In the genomic region with DNA sequence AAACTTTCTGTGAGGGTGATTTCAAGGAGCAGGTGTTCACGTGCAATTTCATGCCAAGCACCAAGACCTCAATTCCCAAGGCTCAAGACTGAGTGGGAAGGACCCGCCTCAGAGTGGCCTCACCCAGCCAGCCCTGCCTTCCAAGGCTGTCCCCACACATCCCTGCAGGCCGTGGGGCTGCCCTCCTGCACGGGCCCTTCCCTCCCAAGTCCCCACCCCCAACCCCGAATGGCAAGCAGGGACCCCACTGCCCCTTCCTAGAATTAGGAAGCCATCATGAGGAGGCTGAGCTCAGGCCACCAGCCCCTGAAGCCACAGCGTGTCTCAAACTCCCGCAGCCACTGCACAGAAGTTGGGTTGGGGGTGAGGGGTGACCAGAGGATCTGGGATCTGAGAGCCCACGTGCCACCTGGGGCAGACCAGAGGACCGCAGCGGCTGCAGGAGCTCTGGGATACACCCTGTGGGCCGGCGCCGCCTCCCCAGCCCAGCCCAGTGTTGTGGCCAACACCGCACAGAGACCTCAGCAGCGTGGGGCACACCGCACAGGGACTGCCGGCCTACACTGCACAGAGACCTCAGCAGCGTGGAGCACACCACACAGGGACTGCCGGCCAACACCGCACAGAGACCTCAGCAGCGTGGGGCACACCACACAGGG, we compare ENCODE assay signal across 1 cellular context.
A peak's percentile ranks its signal among the peaks of the same experiment; 100 is the strongest.
TF ChIP-seq lines count a peak whose summit lies in the region.

No MANE protein-coding gene starts in this region.

TF ChIP-seq in K562, 482 proteins besides CTCF, POLR2A, EP300 and RAD21:
- TF ChIP-seq RBM39 (optimal IDR thresholded peaks at IDR 0.05; ENCODE audit: low read depth, low read length), result no peak
- TF ChIP-seq POLR2G (IDR thresholded peaks at IDR 0.05; ENCODE audit: low read depth, low read length), result 0 out of 2 replicates have a peak, but pooled peaks have one; percentile 17
TF ChIP-seq in K562: peak in this region for 1.
